Comparison of ENCODE assay signal across 8 cellular contexts in the genomic region with DNA sequence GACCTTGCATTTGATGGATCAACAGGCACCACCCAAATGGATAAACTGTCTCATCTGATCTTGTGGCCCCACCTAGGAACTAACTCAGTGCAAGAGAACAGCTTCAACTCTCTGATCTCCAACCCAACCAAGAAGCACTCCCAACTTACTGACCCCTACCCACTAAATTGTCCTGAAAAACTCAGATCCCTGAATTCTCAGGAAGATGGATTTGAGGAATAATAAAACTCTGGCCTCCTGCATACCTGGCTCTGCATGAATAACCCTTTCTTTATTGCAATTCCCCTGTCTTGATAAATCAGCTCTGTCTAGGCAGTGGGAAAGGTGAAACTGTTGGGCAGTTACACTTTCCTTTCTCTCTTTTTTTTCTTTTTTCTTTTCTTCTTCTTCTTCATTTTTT.
"Had no signal": no experiment of that assay in that cellular context is flagged by ENCODE, and none has a peak within 500 bp of the region (broad histone marks: within the 10 kb centered on the region; RNA-seq: fewer than 3 reads in every experiment).

No MANE protein-coding gene starts in this region.

- FAIRE-seq: G401.6, GM12878, GM12891, GM12892, GM18507, GM19239 had no signal

- DNase-seq: GDM1, GF-D8 had no signal

- ATAC-seq: GM12878 had no signal
